16 cellular contexts compared by ENCODE assay signal in genomic region chrX:3592184-3592583, GRCh38.
DNase-seq lines count a peak whose midpoint lies in the region; ATAC-seq and TF ChIP-seq lines count a peak whose summit lies in the region.
"Had no signal": no experiment of that assay in that cellular context is flagged by ENCODE, and none has a peak within 500 bp of the region (broad histone marks: within the 10 kb centered on the region; RNA-seq: fewer than 3 reads in every experiment).

No MANE protein-coding gene starts in this region.

- H3K9me3 ChIP-seq in NT2/D1 (ENCODE audit: insufficient read depth, low read length): no peaks in the 10 kb centered on the region
- H3K9me3 ChIP-seq in iPS DF 6.9 (ENCODE audit: control insufficient read depth, insufficient read depth, low read length): no peaks in the 10 kb centered on the region
- no peaks in the 10 kb centered on the region for H3K9me3 ChIP-seq in heart right ventricle
- H3K9me3 ChIP-seq in GM23248 (ENCODE audit: low read depth): no peaks in the 10 kb centered on the region
- H3K9me3 ChIP-seq: A549, Caco-2 had no signal

- ATAC-seq in GM23338: peak; percentile 95
- no peak for ATAC-seq in heart right ventricle
- ATAC-seq: A549, HCT116 had no signal

- in situ Hi-C loops in GM23248 (cut with MboI): no loop called here

- no peak overlapping the region for H3K27ac Mint-ChIP-seq in GM23338
- peak overlapping the region; percentile 5 for H3K27ac Mint-ChIP-seq in neural crest cell (ENCODE audit: unreplicated experiment)
- no peak overlapping the region for H3K27ac Mint-ChIP-seq in activated T-helper 1 cell treated with anti-CD3 and anti-CD28 coated beads, Interleukin-12 subunit alpha, Interleukin-12 subunit beta, Interleukin-2, Interleukin-4 antibody, amounts not matched to agents 30 ng/mL and 10 ng/mL and 1 ng/mL, durations not matched to agents 14 hours and 24 hours and 36 hours

- H3K4me3 ChIP-seq in GM23338 (peak overlapping the region; percentile 29), NT2/D1 (ENCODE audit: insufficient read length, low read depth) (no peak overlapping the region), iPS DF 6.9 (ENCODE audit: low read length) (no peak overlapping the region), heart right ventricle (no peak overlapping the region), GM23248 (no peak overlapping the region)
- H3K4me3 ChIP-seq: A549, SK-N-MC had no signal

- no peaks in the 10 kb centered on the region for H3K9me2 ChIP-seq in GM23338 (ENCODE audit: insufficient read depth)
- no peaks in the 10 kb centered on the region for H3K9me2 ChIP-seq in GM23248 (ENCODE audit: insufficient read depth)

- no peaks in the 10 kb centered on the region for H3K36me3 Mint-ChIP-seq in GM23338 (ENCODE audit: low read depth)
- H3K36me3 Mint-ChIP-seq in neural crest cell (ENCODE audit: low read depth): peaks cover 11% of the 10 kb centered on the region
- H3K36me3 Mint-ChIP-seq in activated T-helper 1 cell treated with anti-CD3 and anti-CD28 coated beads, Interleukin-12 subunit alpha, Interleukin-12 subunit beta, Interleukin-2, Interleukin-4 antibody, amounts not matched to agents 30 ng/mL and 10 ng/mL and 1 ng/mL, durations not matched to agents 14 hours and 24 hours and 36 hours (ENCODE audit: low read depth): peaks cover 3% of the 10 kb centered on the region

- peak overlapping the region; percentile 65 for H3K4me2 ChIP-seq in GM23338
- H3K4me2 ChIP-seq in GM23248 (ENCODE audit: unreplicated experiment): no peak overlapping the region
- H3K4me2 ChIP-seq: A549 had no signal

- WGBS in iPS DF 6.9 (ENCODE audit: insufficient coverage, insufficient read length): no CpG with 5 or more reads among the region's 12 CpGs
- WGBS in heart right ventricle, 2 donors: 26 to 41% methylated on average over 12 of the region's 12 CpGs
- WGBS in GM23248 (ENCODE audit: low coverage in 1 of 2, low lambda C conversion rate in 2 of 2, missing lambda C conversion rate in 2 of 2), 2 experiments: 69 to 72% methylated on average over 4 to 12 of the region's 12 CpGs

- H4K20me1 ChIP-seq in GM23338 (replicated peaks; ENCODE audit: insufficient read depth) (no peaks in the 10 kb centered on the region), GM23248 (ENCODE audit: insufficient read depth) (no peaks in the 10 kb centered on the region)

- H3F3A ChIP-seq in GM23338 (replicated peaks; ENCODE audit: low read depth): no peaks in the 10 kb centered on the region
- no peaks in the 10 kb centered on the region for H3F3A ChIP-seq in GM23248 (ENCODE audit: insufficient read depth)

- H2AFZ ChIP-seq in GM23338 (no peak overlapping the region; the same call in 1 of the 2 replicates), GM23248 (no peak overlapping the region)

- no peaks in the 10 kb centered on the region for H3K27me3 ChIP-seq in GM23338 (ENCODE audit: insufficient read depth)
- H3K27me3 ChIP-seq in NT2/D1 (ENCODE audit: insufficient read depth, insufficient read length): no peaks in the 10 kb centered on the region
- H3K27me3 ChIP-seq in iPS DF 6.9 (ENCODE audit: control insufficient read depth, insufficient read depth, low read length): no peaks in the 10 kb centered on the region
- no peaks in the 10 kb centered on the region for H3K27me3 ChIP-seq in heart right ventricle
- no peaks in the 10 kb centered on the region for H3K27me3 ChIP-seq in GM23248 (replicated peaks; ENCODE audit: insufficient read depth)

- H3K9ac ChIP-seq in NT2/D1 (ENCODE audit: insufficient read length, low read depth) (no peak overlapping the region), GM23248 (no peak overlapping the region)

- H3K79me2 ChIP-seq in GM23338 (replicated peaks; ENCODE audit: insufficient read depth): no peaks in the 10 kb centered on the region
- H3K79me2 ChIP-seq in GM23248 (ENCODE audit: insufficient read depth): no peaks in the 10 kb centered on the region

- H3K9me3 Mint-ChIP-seq in GM23338: no peaks in the 10 kb centered on the region; the same call in 1 of the 3 replicates
- peaks cover 2% of the 10 kb centered on the region for H3K9me3 Mint-ChIP-seq in neural crest cell
- no peaks in the 10 kb centered on the region for H3K9me3 Mint-ChIP-seq in activated T-helper 1 cell treated with anti-CD3 and anti-CD28 coated beads, Interleukin-12 subunit alpha, Interleukin-12 subunit beta, Interleukin-2, Interleukin-4 antibody, amounts not matched to agents 30 ng/mL and 10 ng/mL and 1 ng/mL, durations not matched to agents 14 hours and 24 hours and 36 hours

- H3K36me3 ChIP-seq in GM23338 (ENCODE audit: insufficient read depth) (no peaks in the 10 kb centered on the region), NT2/D1 (ENCODE audit: insufficient read depth, insufficient read length, low read length) (no peaks in the 10 kb centered on the region), iPS DF 6.9 (ENCODE audit: control insufficient read depth, insufficient read depth, low read length) (no peaks in the 10 kb centered on the region), heart right ventricle (no peaks in the 10 kb centered on the region), GM23248 (ENCODE audit: low read depth) (no peaks in the 10 kb centered on the region)

- H3K4me3 Mint-ChIP-seq in GM23338: peak overlapping the region; percentile 19; the same call in 1 of the 3 replicates
- peak overlapping the region; percentile 73 for H3K4me3 Mint-ChIP-seq in neural crest cell
- no peak overlapping the region for H3K4me3 Mint-ChIP-seq in activated T-helper 1 cell treated with anti-CD3 and anti-CD28 coated beads, Interleukin-12 subunit alpha, Interleukin-12 subunit beta, Interleukin-2, Interleukin-4 antibody, amounts not matched to agents 30 ng/mL and 10 ng/mL and 1 ng/mL, durations not matched to agents 14 hours and 24 hours and 36 hours

- H3K27ac ChIP-seq in GM23338 (ENCODE audit: low read depth) (peak overlapping the region; percentile 66; the same call in 1 of the 2 replicates), iPS DF 6.9 (ENCODE audit: low read length) (no peak overlapping the region), heart right ventricle (no peak overlapping the region), GM23248 (no peak overlapping the region)
- H3K27ac ChIP-seq: A549, SK-N-MC had no signal

- H3K4me1 Mint-ChIP-seq in GM23338 (peaks cover 6% of the 10 kb centered on the region; the same call in 1 of the 3 replicates), neural crest cell (peaks cover 9% of the 10 kb centered on the region)
- H3K4me1 Mint-ChIP-seq in activated T-helper 1 cell treated with anti-CD3 and anti-CD28 coated beads, Interleukin-12 subunit alpha, Interleukin-12 subunit beta, Interleukin-2, Interleukin-4 antibody, amounts not matched to agents 30 ng/mL and 10 ng/mL and 1 ng/mL, durations not matched to agents 14 hours and 24 hours and 36 hours (ENCODE audit: low read depth): no peaks in the 10 kb centered on the region

- no peak for TF ChIP-seq CTCF in GM23338 (conservative IDR thresholded peaks at IDR 0.05; ENCODE audit: low read depth in 2 of 2)
- TF ChIP-seq CTCF in neural crest cell (conservative IDR thresholded peaks at IDR 0.05): no peak
- no peak for TF ChIP-seq CTCF in heart right ventricle (IDR thresholded peaks at IDR 0.05)

- 0 out of 2 replicates have a peak, but pooled peaks cover 5% of the 10 kb centered on the region for H3K4me1 ChIP-seq in GM23338 (ENCODE audit: insufficient read depth)
- H3K4me1 ChIP-seq in NT2/D1 (ENCODE audit: insufficient read depth, insufficient read length): no peaks in the 10 kb centered on the region
- no peaks in the 10 kb centered on the region for H3K4me1 ChIP-seq in iPS DF 6.9 (ENCODE audit: control insufficient read depth, insufficient read depth, low read length)
- H3K4me1 ChIP-seq in heart right ventricle: no peaks in the 10 kb centered on the region
- H3K4me1 ChIP-seq in GM23248 (ENCODE audit: insufficient read depth): no peaks in the 10 kb centered on the region
- H3K4me1 ChIP-seq: A549, Caco-2 had no signal

- intact Hi-C loops in activated T-helper 1 cell treated with anti-CD3 and anti-CD28 coated beads, Interleukin-12 subunit alpha, Interleukin-12 subunit beta, Interleukin-2, Interleukin-4 antibody, amounts not matched to agents 30 ng/mL and 10 ng/mL and 1 ng/mL, durations not matched to agents 14 hours and 24 hours and 36 hours (cut with micrococcal nuclease): no loop called here
- intact Hi-C loops in heart right ventricle (cut with DNase I): no loop called here

- peak; percentile 69 for DNase-seq in GM23338 (ENCODE audit: low spot score)
- peak; percentile 64 for DNase-seq in NT2/D1 (ENCODE audit: low read depth, low spot score)
- peak; percentile 31 for DNase-seq in iPS DF 6.9 (ENCODE audit: low read depth, low spot score)
- DNase-seq in neural crest cell (ENCODE audit: low read depth, low spot score): peak; percentile 14
- no peak for DNase-seq in activated T-helper 1 cell treated with anti-CD3 and anti-CD28 coated beads, Interleukin-12 subunit alpha, Interleukin-12 subunit beta, Interleukin-2, Interleukin-4 antibody, amounts not matched to agents 30 ng/mL and 10 ng/mL and 1 ng/mL, durations not matched to agents 14 hours and 24 hours and 36 hours (ENCODE audit: low spot score)
- DNase-seq in heart right ventricle: no peak
- DNase-seq in GM23248: no peak
- no peak for DNase-seq in stimulated activated CD4-positive, alpha-beta T cell treated with anti-CD3 and anti-CD28 coated beads, Interleukin-4, amount 100 ng/mL, for 1 hour
- DNase-seq: Caco-2, KG1, NCI-H1048, NCI-H1694, NCI-H748 treated with DMSO at 0.1 percent for 48 hours had no signal

- H3K27me3 Mint-ChIP-seq in GM23338 (ENCODE audit: insufficient read depth, low read depth, poor library complexity) (peaks cover 3% of the 10 kb centered on the region), neural crest cell (ENCODE audit: low read depth) (no peaks in the 10 kb centered on the region)
- no peaks in the 10 kb centered on the region for H3K27me3 Mint-ChIP-seq in activated T-helper 1 cell treated with anti-CD3 and anti-CD28 coated beads, Interleukin-12 subunit alpha, Interleukin-12 subunit beta, Interleukin-2, Interleukin-4 antibody, amounts not matched to agents 30 ng/mL and 10 ng/mL and 1 ng/mL, durations not matched to agents 14 hours and 24 hours and 36 hours (ENCODE audit: insufficient read depth)

TF ChIP-seq in GM23338, 12 proteins besides CTCF, POLR2A, EP300 and RAD21:
- TF ChIP-seq EZH2 (IDR thresholded peaks at IDR 0.05; ENCODE audit: low read depth, unreplicated experiment): no peak
- no peak for TF ChIP-seq ETS1 (IDR thresholded peaks at IDR 0.05)

Comparison
In these comparisons a context has a peak if more than half of its experiments do, and no peak if none do; other contexts are left out.
1. DNase-seq: peak in GM23338 (single experiment), NT2/D1 (single experiment), iPS DF 6.9 (single experiment) and neural crest cell (single experiment); none in activated T-helper 1 cell treated with anti-CD3 and anti-CD28 coated beads, Interleukin-12 subunit alpha, Interleukin-12 subunit beta, Interleukin-2, Interleukin-4 antibody, amounts not matched to agents 30 ng/mL and 10 ng/mL and 1 ng/mL, durations not matched to agents 14 hours and 24 hours and 36 hours (single experiment), heart right ventricle (0 of 2), GM23248 (single experiment) and stimulated activated CD4-positive, alpha-beta T cell treated with anti-CD3 and anti-CD28 coated beads, Interleukin-4, amount 100 ng/mL, for 1 hour (single experiment).